In genomic region chr7:80088705-80089104, GRCh38 we compare ENCODE assay signal across 1 cellular context.
TF ChIP-seq lines count a peak whose summit lies in the region.

No MANE protein-coding gene starts in this region.

TF ChIP-seq in IMR-90, 13 proteins besides CTCF, POLR2A, EP300 and RAD21 (continued from another document):
- TF ChIP-seq FOS (IDR thresholded peaks at IDR 0.05; ENCODE audit: low read depth, low read length) (no peak), NFE2L2 (IDR thresholded peaks at IDR 0.05; ENCODE audit: low read depth, low read length) (no peak)
